1 cellular context compared by ENCODE assay signal in genomic region chr10:79413196-79413595, GRCh38.
A peak's percentile ranks its signal among the peaks of the same experiment; 100 is the strongest.
TF ChIP-seq lines count a peak whose summit lies in the region.

No MANE protein-coding gene starts in this region.

TF ChIP-seq in SK-N-SH, 30 proteins besides CTCF, POLR2A, EP300 and RAD21 (continued from another document):
- TF ChIP-seq GATA2 (CRISPR knock-in tag; IDR thresholded peaks at IDR 0.05) (no peak), RCOR1 (IDR thresholded peaks at IDR 0.05; ENCODE audit: low read length) (no peak), FOSL2 (IDR thresholded peaks at IDR 0.05; ENCODE audit: borderline replicate concordance, low read depth) (0 out of 2 replicates have a peak, but pooled peaks have one; percentile 25), POLR2AphosphoS5 (IDR thresholded peaks at IDR 0.05; ENCODE audit: low read depth, low read length) (no peak), NRF1 (IDR thresholded peaks at IDR 0.05; ENCODE audit: low read depth, low read length) (no peak), RXRA (IDR thresholded peaks at IDR 0.05; ENCODE audit: borderline replicate concordance, low read depth) (peak; percentile 95), NFIC (IDR thresholded peaks at IDR 0.05; ENCODE audit: borderline replicate concordance) (peak; percentile 50; the same call in 1 of the 2 replicates), PBX3 (IDR thresholded peaks at IDR 0.05) (peak; percentile 41; the same call in 1 of the 2 replicates), USF1 (IDR thresholded peaks at IDR 0.05; ENCODE audit: borderline replicate concordance, low read depth) (no peak), FOXM1 (IDR thresholded peaks at IDR 0.05; ENCODE audit: low read depth) (no peak), IRF3 (IDR thresholded peaks at IDR 0.05; ENCODE audit: low read depth, low read length) (no peak), GABPA (IDR thresholded peaks at IDR 0.05; ENCODE audit: low read depth) (peak; percentile 21; the same call in 1 of the 2 replicates), FOXJ3 (CRISPR knock-in tag; IDR thresholded peaks at IDR 0.05) (no peak), YY1 (IDR thresholded peaks at IDR 0.05; ENCODE audit: low read depth) (no peak), REST (IDR thresholded peaks at IDR 0.05; ENCODE audit: low read depth, low read length) (no peak), SIN3A (IDR thresholded peaks at IDR 0.05; ENCODE audit: borderline replicate concordance, low read depth, low read length) (no peak), TAF1 (IDR thresholded peaks at IDR 0.05; ENCODE audit: borderline replicate concordance, low read depth, low read length) (no peak)
